In the genomic region with DNA sequence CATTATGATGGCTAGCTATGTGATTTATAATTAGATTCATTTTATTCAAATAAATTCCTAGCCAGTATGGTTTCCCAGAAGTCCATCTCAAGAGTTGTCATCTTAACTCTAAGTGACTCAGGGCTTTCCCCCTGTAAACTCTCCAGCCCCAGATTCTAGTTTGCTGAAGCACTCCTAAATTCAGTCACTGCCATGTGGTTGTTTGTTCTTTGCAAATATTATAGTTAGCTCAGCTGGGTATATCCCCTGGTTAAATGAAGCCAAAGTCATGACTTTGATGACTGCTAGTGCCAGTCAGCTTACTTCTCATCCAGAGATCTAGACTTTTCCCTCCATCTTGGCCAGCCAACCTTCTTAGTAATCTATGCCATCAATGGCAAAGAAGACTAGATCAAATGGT, we compare ENCODE assay signal across 24 cellular contexts.
"Had no signal": no experiment of that assay in that cellular context is flagged by ENCODE, and none has a peak within 500 bp of the region (broad histone marks: within the 10 kb centered on the region; RNA-seq: fewer than 3 reads in every experiment).

No MANE protein-coding gene starts in this region.

- H3K27ac Mint-ChIP-seq: effector memory CD8-positive, alpha-beta T cell; naive thymus-derived CD4-positive, alpha-beta T cell; nephron progenitor cell; stimulated activated effector memory CD8-positive, alpha-beta T cell treated with anti-CD3 and anti-CD28 coated beads, Interleukin-12 subunit alpha, Interleukin-12 subunit beta, amount 100 ng/mL, for 72 hours had no signal

- H3K27me3 ChIP-seq: esophagus squamous epithelium, sigmoid colon, stomach, thyroid gland had no signal

- H3K36me3 Mint-ChIP-seq: naive thymus-derived CD4-positive, alpha-beta T cell; stimulated activated effector memory CD8-positive, alpha-beta T cell treated with anti-CD3 and anti-CD28 coated beads, Interleukin-12 subunit alpha, Interleukin-12 subunit beta, amount 100 ng/mL, for 72 hours had no signal

- H3K27ac ChIP-seq: esophagus squamous epithelium, psoas muscle, sigmoid colon, stomach, thyroid gland had no signal

- ATAC-seq: effector memory CD8-positive, alpha-beta T cell; naive thymus-derived CD4-positive, alpha-beta T cell; psoas muscle; right cardiac atrium; stimulated activated effector memory CD8-positive, alpha-beta T cell treated with anti-CD3 and anti-CD28 coated beads, Interleukin-12 subunit alpha, Interleukin-12 subunit beta, amount 100 ng/mL, for 72 hours had no signal

- H3K4me3 Mint-ChIP-seq: effector memory CD8-positive, alpha-beta T cell; naive thymus-derived CD4-positive, alpha-beta T cell; nephron progenitor cell; stimulated activated effector memory CD8-positive, alpha-beta T cell treated with anti-CD3 and anti-CD28 coated beads, Interleukin-12 subunit alpha, Interleukin-12 subunit beta, amount 100 ng/mL, for 72 hours had no signal

- H3K9me3 Mint-ChIP-seq: effector memory CD8-positive, alpha-beta T cell had no signal

- H3K4me1 Mint-ChIP-seq: naive thymus-derived CD4-positive, alpha-beta T cell; stimulated activated effector memory CD8-positive, alpha-beta T cell treated with anti-CD3 and anti-CD28 coated beads, Interleukin-12 subunit alpha, Interleukin-12 subunit beta, amount 100 ng/mL, for 72 hours had no signal

- H3K27me3 Mint-ChIP-seq: effector memory CD8-positive, alpha-beta T cell had no signal

- DNase-seq: cortex of kidney; effector memory CD8-positive, alpha-beta T cell; erythroblast; esophagus squamous epithelium; foreskin melanocyte; glutamatergic neuron; mammary epithelial cell; mesendoderm; midbrain; naive thymus-derived CD4-positive, alpha-beta T cell; nephron progenitor cell; nucleus accumbens; psoas muscle; right cardiac atrium; sigmoid colon; stimulated activated CD4-positive, alpha-beta T cell treated with anti-CD3 and anti-CD28 coated beads, Interleukin-2, amount 100 ng/mL, for 24 hours; stimulated activated CD4-positive, alpha-beta T cell treated with anti-CD3 and anti-CD28 coated beads, Interleukin-4, amount 100 ng/mL, for 24 hours; stimulated activated naive CD4-positive, alpha-beta T cell treated with Interleukin-2 at 50 U/mL for 16 hours; stomach; thyroid gland; trophoblast cell had no signal

- H3K9me3 ChIP-seq: esophagus squamous epithelium, psoas muscle, sigmoid colon, stomach, thyroid gland had no signal

- H3K36me3 ChIP-seq: esophagus squamous epithelium, sigmoid colon, stomach, thyroid gland had no signal

- H3K4me1 ChIP-seq: esophagus squamous epithelium, psoas muscle, sigmoid colon, stomach, thyroid gland had no signal

- H3K4me3 ChIP-seq: esophagus squamous epithelium, psoas muscle, sigmoid colon, stomach, thyroid gland had no signal

- FAIRE-seq: endometrium, keratinocyte had no signal
